Comparison of ENCODE assay signal across 27 cellular contexts in the genomic region with DNA sequence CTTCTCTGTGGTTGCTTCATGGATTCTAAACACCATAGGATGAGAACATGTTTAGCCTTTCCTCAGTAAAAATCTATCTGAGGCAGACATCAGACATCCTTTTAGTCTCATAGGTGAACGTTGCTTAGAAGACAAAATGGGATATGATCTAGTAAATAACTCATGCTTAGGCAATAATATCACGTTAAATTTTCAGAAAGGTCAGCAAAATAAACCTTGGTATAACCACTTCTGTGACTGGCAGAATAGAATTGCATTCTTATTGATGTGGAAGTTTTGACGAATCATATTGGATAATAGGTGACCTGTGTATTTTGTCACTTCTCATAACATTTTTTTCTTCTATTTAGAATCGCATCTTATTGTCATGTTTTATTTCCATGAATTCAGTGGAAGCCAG.
"Had no signal": no experiment of that assay in that cellular context is flagged by ENCODE, and none has a peak within 500 bp of the region (broad histone marks: within the 10 kb centered on the region; RNA-seq: fewer than 3 reads in every experiment).

No MANE protein-coding gene starts in this region.

- H3K27ac Mint-ChIP-seq: dendritic cell treated with granulocyte-macrophage colony-stimulating factor and Interleukin-4, amounts not matched to agents 40 ng/mL and 50 ng/mL, for 4 days; effector memory CD8-positive, alpha-beta T cell; endodermal cell; memory B cell had no signal

- H3K27ac ChIP-seq: colonic mucosa, epithelial cell of prostate, esophagus squamous epithelium, gastrocnemius medialis, heart right ventricle had no signal

- FAIRE-seq: endometrium, keratinocyte had no signal

- H3K27me3 Mint-ChIP-seq: dendritic cell treated with granulocyte-macrophage colony-stimulating factor and Interleukin-4, amounts not matched to agents 40 ng/mL and 50 ng/mL, for 4 days; effector memory CD8-positive, alpha-beta T cell; memory B cell had no signal

- H3K36me3 Mint-ChIP-seq: memory B cell had no signal

- H3K4me3 Mint-ChIP-seq: dendritic cell treated with granulocyte-macrophage colony-stimulating factor and Interleukin-4, amounts not matched to agents 40 ng/mL and 50 ng/mL, for 4 days; effector memory CD8-positive, alpha-beta T cell; endodermal cell; memory B cell had no signal

- ATAC-seq: effector memory CD8-positive, alpha-beta T cell; esophagus mucosa; gastrocnemius medialis; heart right ventricle; left cardiac atrium; left lung; left ventricle myocardium superior had no signal

- H3K9me3 Mint-ChIP-seq: dendritic cell treated with granulocyte-macrophage colony-stimulating factor and Interleukin-4, amounts not matched to agents 40 ng/mL and 50 ng/mL, for 4 days had no signal

- H3K4me3 ChIP-seq: colonic mucosa, esophagus squamous epithelium, gastrocnemius medialis, heart right ventricle, left lung, lung had no signal

- H3K4me1 ChIP-seq: colonic mucosa, esophagus squamous epithelium, gastrocnemius medialis, heart right ventricle, left lung had no signal

- H3K36me3 ChIP-seq: colonic mucosa, esophagus squamous epithelium, gastrocnemius medialis, heart right ventricle, left lung had no signal

- H3K27me3 ChIP-seq: colonic mucosa, esophagus squamous epithelium, gastrocnemius medialis, heart right ventricle, left lung had no signal

- H3K4me1 Mint-ChIP-seq: endodermal cell, memory B cell had no signal

- H3K9me3 ChIP-seq: colonic mucosa, esophagus squamous epithelium, gastrocnemius medialis had no signal

- DNase-seq: colonic mucosa; cortex of kidney; effector CD8-positive, alpha-beta T cell; effector memory CD8-positive, alpha-beta T cell; endodermal cell; erythroblast; esophagus squamous epithelium; foreskin fibroblast; foreskin melanocyte; gastrocnemius medialis; glutamatergic neuron; head of caudate nucleus; heart right ventricle; hippocampal formation; left cardiac atrium; left lung; left ventricle myocardium superior; mammary epithelial cell; mesendoderm; midbrain had no signal
